ENCODE assay signal across 16 cellular contexts in genomic region chr6:149830731-149831379, GRCh38. TPM values are rescaled to one million over a fixed set of nuclear protein-coding genes. Genes with fewer than 3 reads are reported as not detected.
DNase-seq lines count a peak whose midpoint lies in the region; ATAC-seq and TF ChIP-seq lines count a peak whose summit lies in the region.
"Had no signal": no experiment of that assay in that cellular context is flagged by ENCODE, and none has a peak within 500 bp of the region (broad histone marks: within the 10 kb centered on the region; RNA-seq: fewer than 3 reads in every experiment).

No MANE protein-coding gene starts in this region.

- no peak for ATAC-seq in GM18858 (IDR thresholded peaks at IDR 0.05; ENCODE audit: unreplicated experiment)
- ATAC-seq in activated T-cell treated with anti-CD3 and anti-CD28 coated beads, Interleukin-2, amount 50 U/mL, for 72 hours (replicated peaks in 1 of 2): no peak
- ATAC-seq: foreskin keratinocyte; mucosa of descending colon; stimulated activated naive B cell treated with anti-CD40 and anti-IgM and Interleukin-4, amounts not matched to agents 10 μg/mL and 1 μg/mL and 100 μg/mL, for 72 hours had no signal

- no peaks in the 10 kb centered on the region for H3K36me3 Mint-ChIP-seq in activated T-cell treated with anti-CD3 and anti-CD28 coated beads, Interleukin-2, amount 50 U/mL, for 72 hours (ENCODE audit: insufficient read depth in 2 of 2)
- H3K36me3 Mint-ChIP-seq: stimulated activated naive B cell treated with anti-CD40 and anti-IgM and Interleukin-4, amounts not matched to agents 10 μg/mL and 1 μg/mL and 100 μg/mL, for 72 hours had no signal

- no peak overlapping the region for H3K4me3 Mint-ChIP-seq in activated T-cell treated with anti-CD3 and anti-CD28 coated beads, Interleukin-2, amount 50 U/mL, for 72 hours
- H3K4me3 Mint-ChIP-seq: IgD-negative memory B cell; stimulated activated naive B cell treated with anti-CD40 and anti-IgM and Interleukin-4, amounts not matched to agents 10 μg/mL and 1 μg/mL and 100 μg/mL, for 72 hours had no signal

- H3K4me1 Mint-ChIP-seq in activated T-cell treated with anti-CD3 and anti-CD28 coated beads, Interleukin-2, amount 50 U/mL, for 72 hours (ENCODE audit: low read depth): no peaks in the 10 kb centered on the region
- H3K4me1 Mint-ChIP-seq: stimulated activated naive B cell treated with anti-CD40 and anti-IgM and Interleukin-4, amounts not matched to agents 10 μg/mL and 1 μg/mL and 100 μg/mL, for 72 hours had no signal

- no peaks in the 10 kb centered on the region for H3K9me3 Mint-ChIP-seq in activated T-cell treated with anti-CD3 and anti-CD28 coated beads, Interleukin-2, amount 50 U/mL, for 72 hours
- H3K9me3 Mint-ChIP-seq: IgD-negative memory B cell; stimulated activated naive B cell treated with anti-CD40 and anti-IgM and Interleukin-4, amounts not matched to agents 10 μg/mL and 1 μg/mL and 100 μg/mL, for 72 hours had no signal

- H3K27ac Mint-ChIP-seq in activated T-cell treated with anti-CD3 and anti-CD28 coated beads, Interleukin-2, amount 50 U/mL, for 72 hours: no peak overlapping the region
- H3K27ac Mint-ChIP-seq: IgD-negative memory B cell; stimulated activated naive B cell treated with anti-CD40 and anti-IgM and Interleukin-4, amounts not matched to agents 10 μg/mL and 1 μg/mL and 100 μg/mL, for 72 hours had no signal

- DNase-seq in ELR (ENCODE audit: low read depth) (peak; percentile 65), amniotic epithelial cell (ENCODE audit: low read depth) (peak; percentile 74), fibroblast of the aortic adventitia (ENCODE audit: low read depth) (peak; percentile 79), stromal cell of bone marrow (ENCODE audit: low read depth) (peak; percentile 68), T-helper 9 cell (no peak)
- DNase-seq in activated T-cell treated with anti-CD3 and anti-CD28 coated beads, Interleukin-2, amount 50 U/mL, for 72 hours: no peak
- DNase-seq: activated CD8-positive, alpha-beta memory T cell treated with anti-CD3 and anti-CD28 coated beads for 24 hours; activated naive CD4-positive, alpha-beta T cell; foreskin keratinocyte; mucosa of descending colon; NCI-H82; stimulated activated CD4-positive, alpha-beta T cell treated with anti-CD3 and anti-CD28 coated beads, Interleukin-4, amount 100 ng/mL, for 4 hours; stimulated activated naive B cell treated with anti-CD40 and anti-IgM and Interleukin-4, amounts not matched to agents 10 μg/mL and 1 μg/mL and 100 μg/mL, for 72 hours; T1000 had no signal

- TF ChIP-seq CTCF in fibroblast of the aortic adventitia (IDR thresholded peaks at IDR 0.05; ENCODE audit: insufficient read depth, low read length): no peak

- H3K27me3 Mint-ChIP-seq in activated T-cell treated with anti-CD3 and anti-CD28 coated beads, Interleukin-2, amount 50 U/mL, for 72 hours (ENCODE audit: low read depth): no peaks in the 10 kb centered on the region

- H3K4me3 ChIP-seq in fibroblast of the aortic adventitia (ENCODE audit: low read depth, low read length): peak overlapping the region; percentile 32
- H3K4me3 ChIP-seq: mucosa of descending colon had no signal

RNA-seq across cellular contexts. Expression of gene LRP11, which starts 33.3 kb away (rescaled TPM):
- total RNA-seq in fibroblast of the aortic adventitia (ENCODE audit: low replicate concordance): 20.0 and 74.1 TPM in 2 replicates
- 10 to 100 TPM in 1 of 2 donors, 1 to 10 TPM in 1; 6.0 to 10.6 TPM for total RNA-seq in activated T-cell treated with anti-CD3 and anti-CD28 coated beads, Interleukin-2, amount 50 U/mL, for 72 hours

Comparison
In these comparisons a context has a peak if more than half of its experiments do, and no peak if none do; other contexts are left out.
1. DNase-seq: peak in ELR (single experiment), amniotic epithelial cell (single experiment), fibroblast of the aortic adventitia (single experiment) and stromal cell of bone marrow (single experiment); none in T-helper 9 cell (single experiment) and activated T-cell treated with anti-CD3 and anti-CD28 coated beads, Interleukin-2, amount 50 U/mL, for 72 hours (0 of 2).